1 cellular context compared by ENCODE assay signal in genomic region chr5:59061377-59061776, GRCh38.
TF ChIP-seq lines count a peak whose summit lies in the region.

No MANE protein-coding gene starts in this region.

TF ChIP-seq in HepG2, 621 proteins besides CTCF, POLR2A, EP300 and RAD21 (continued from another document and continues in another):
- TF ChIP-seq TIGD3 (CRISPR knock-in tag; IDR thresholded peaks at IDR 0.05; ENCODE audit: borderline replicate concordance) (no peak), FOXC1 (CRISPR knock-in tag; IDR thresholded peaks at IDR 0.05; ENCODE audit: borderline replicate concordance) (no peak), ATF7 (IDR thresholded peaks at IDR 0.05) (no peak), ATF7 (CRISPR knock-in tag; IDR thresholded peaks at IDR 0.05) (no peak), ZNF773 (CRISPR knock-in tag; IDR thresholded peaks at IDR 0.05; ENCODE audit: borderline replicate concordance) (no peak), TAF1 (CRISPR knock-in tag; IDR thresholded peaks at IDR 0.05) (no peak), ZNF354B (CRISPR knock-in tag; IDR thresholded peaks at IDR 0.05) (no peak), NFE2 (CRISPR knock-in tag; IDR thresholded peaks at IDR 0.05) (peak; percentile 87), ZNF263 (CRISPR knock-in tag; IDR thresholded peaks at IDR 0.05) (peak; percentile 36; the same call in 1 of the 2 replicates), SP1 (IDR thresholded peaks at IDR 0.05) (no peak), SP1 (CRISPR knock-in tag; IDR thresholded peaks at IDR 0.05) (no peak), ERF (CRISPR knock-in tag; IDR thresholded peaks at IDR 0.05) (no peak), KDM6A (CRISPR knock-in tag; IDR thresholded peaks at IDR 0.05; ENCODE audit: low read depth) (no peak), ZNF839 (CRISPR knock-in tag; IDR thresholded peaks at IDR 0.05; ENCODE audit: borderline replicate concordance) (no peak), ZNF746 (CRISPR knock-in tag; IDR thresholded peaks at IDR 0.05) (no peak), IKZF1 (IDR thresholded peaks at IDR 0.05) (no peak), SOX13 (IDR thresholded peaks at IDR 0.05) (no peak), SOX13 (CRISPR knock-in tag; conservative IDR thresholded peaks at IDR 0.05 in 1 of 2, IDR thresholded peaks at IDR 0.05 in 1 of 2) (peak in 1 of 2 experiments; percentile 52; a peak in 1 of 4 replicates), SALL2 (CRISPR knock-in tag; IDR thresholded peaks at IDR 0.05) (no peak), ETV5 (CRISPR knock-in tag; IDR thresholded peaks at IDR 0.05; ENCODE audit: borderline replicate concordance) (peak; percentile 27; the same call in 1 of the 2 replicates), GLI4 (CRISPR knock-in tag; IDR thresholded peaks at IDR 0.05; ENCODE audit: borderline replicate concordance) (no peak), ZNF564 (CRISPR knock-in tag; IDR thresholded peaks at IDR 0.05) (no peak), ZNF430 (CRISPR knock-in tag; IDR thresholded peaks at IDR 0.05) (no peak), ETV6 (CRISPR knock-in tag; conservative IDR thresholded peaks at IDR 0.05) (no peak), MATR3 (CRISPR knock-in tag; IDR thresholded peaks at IDR 0.05) (no peak), ZFP36L2 (CRISPR knock-in tag; IDR thresholded peaks at IDR 0.05) (no peak), ZBTB25 (CRISPR knock-in tag; IDR thresholded peaks at IDR 0.05) (no peak), NFAT5 (CRISPR knock-in tag; IDR thresholded peaks at IDR 0.05) (no peak), ZNF605 (CRISPR knock-in tag; IDR thresholded peaks at IDR 0.05) (no peak), KLF6 (CRISPR knock-in tag; IDR thresholded peaks at IDR 0.05) (no peak), ZNF468 (CRISPR knock-in tag; IDR thresholded peaks at IDR 0.05) (no peak), ELK4 (CRISPR knock-in tag; IDR thresholded peaks at IDR 0.05; ENCODE audit: borderline replicate concordance) (no peak), ZNF577 (CRISPR knock-in tag; IDR thresholded peaks at IDR 0.05; ENCODE audit: borderline replicate concordance, low read depth) (no peak), ZNF382 (CRISPR knock-in tag; IDR thresholded peaks at IDR 0.05; ENCODE audit: borderline replicate concordance) (no peak), ZNF124 (CRISPR knock-in tag; IDR thresholded peaks at IDR 0.05) (no peak), NFKB2 (CRISPR knock-in tag; IDR thresholded peaks at IDR 0.05; ENCODE audit: borderline replicate concordance) (no peak), FOXK1 (CRISPR knock-in tag; IDR thresholded peaks at IDR 0.05; ENCODE audit: borderline replicate concordance, low read depth) (peak; percentile 45; the same call in 1 of the 2 replicates), RARA (CRISPR knock-in tag; IDR thresholded peaks at IDR 0.05) (peak; percentile 56), HNF4A (CRISPR knock-in tag; IDR thresholded peaks at IDR 0.05) (no peak), FIP1L1 (IDR thresholded peaks at IDR 0.05; ENCODE audit: borderline replicate concordance, insufficient read depth, low read depth, low read length) (no peak), STAT5B (CRISPR knock-in tag; IDR thresholded peaks at IDR 0.05) (no peak)
- TF ChIP-seq, protein P1, sequence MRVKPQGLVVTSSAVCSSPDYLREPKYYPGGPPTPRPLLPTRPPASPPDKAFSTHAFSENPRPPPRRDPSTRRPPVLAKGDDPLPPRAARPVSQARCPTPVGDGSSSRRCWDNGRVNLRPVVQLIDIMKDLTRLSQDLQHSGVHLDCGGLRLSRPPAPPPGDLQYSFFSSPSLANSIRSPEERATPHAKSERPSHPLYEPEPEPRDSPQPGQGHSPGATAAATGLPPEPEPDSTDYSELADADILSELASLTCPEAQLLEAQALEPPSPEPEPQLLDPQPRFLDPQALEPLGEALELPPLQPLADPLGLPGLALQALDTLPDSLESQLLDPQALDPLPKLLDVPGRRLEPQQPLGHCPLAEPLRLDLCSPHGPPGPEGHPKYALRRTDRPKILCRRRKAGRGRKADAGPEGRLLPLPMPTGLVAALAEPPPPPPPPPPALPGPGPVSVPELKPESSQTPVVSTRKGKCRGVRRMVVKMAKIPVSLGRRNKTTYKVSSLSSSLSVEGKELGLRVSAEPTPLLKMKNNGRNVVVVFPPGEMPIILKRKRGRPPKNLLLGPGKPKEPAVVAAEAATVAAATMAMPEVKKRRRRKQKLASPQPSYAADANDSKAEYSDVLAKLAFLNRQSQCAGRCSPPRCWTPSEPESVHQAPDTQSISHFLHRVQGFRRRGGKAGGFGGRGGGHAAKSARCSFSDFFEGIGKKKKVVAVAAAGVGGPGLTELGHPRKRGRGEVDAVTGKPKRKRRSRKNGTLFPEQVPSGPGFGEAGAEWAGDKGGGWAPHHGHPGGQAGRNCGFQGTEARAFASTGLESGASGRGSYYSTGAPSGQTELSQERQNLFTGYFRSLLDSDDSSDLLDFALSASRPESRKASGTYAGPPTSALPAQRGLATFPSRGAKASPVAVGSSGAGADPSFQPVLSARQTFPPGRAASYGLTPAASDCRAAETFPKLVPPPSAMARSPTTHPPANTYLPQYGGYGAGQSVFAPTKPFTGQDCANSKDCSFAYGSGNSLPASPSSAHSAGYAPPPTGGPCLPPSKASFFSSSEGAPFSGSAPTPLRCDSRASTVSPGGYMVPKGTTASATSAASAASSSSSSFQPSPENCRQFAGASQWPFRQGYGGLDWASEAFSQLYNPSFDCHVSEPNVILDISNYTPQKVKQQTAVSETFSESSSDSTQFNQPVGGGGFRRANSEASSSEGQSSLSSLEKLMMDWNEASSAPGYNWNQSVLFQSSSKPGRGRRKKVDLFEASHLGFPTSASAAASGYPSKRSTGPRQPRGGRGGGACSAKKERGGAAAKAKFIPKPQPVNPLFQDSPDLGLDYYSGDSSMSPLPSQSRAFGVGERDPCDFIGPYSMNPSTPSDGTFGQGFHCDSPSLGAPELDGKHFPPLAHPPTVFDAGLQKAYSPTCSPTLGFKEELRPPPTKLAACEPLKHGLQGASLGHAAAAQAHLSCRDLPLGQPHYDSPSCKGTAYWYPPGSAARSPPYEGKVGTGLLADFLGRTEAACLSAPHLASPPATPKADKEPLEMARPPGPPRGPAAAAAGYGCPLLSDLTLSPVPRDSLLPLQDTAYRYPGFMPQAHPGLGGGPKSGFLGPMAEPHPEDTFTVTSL (CRISPR knock-in tag; IDR thresholded peaks at IDR 0.05; ENCODE audit: borderline replicate concordance): peak; percentile 71; the same call in 1 of the 2 replicates
- TF ChIP-seq, protein P2, sequence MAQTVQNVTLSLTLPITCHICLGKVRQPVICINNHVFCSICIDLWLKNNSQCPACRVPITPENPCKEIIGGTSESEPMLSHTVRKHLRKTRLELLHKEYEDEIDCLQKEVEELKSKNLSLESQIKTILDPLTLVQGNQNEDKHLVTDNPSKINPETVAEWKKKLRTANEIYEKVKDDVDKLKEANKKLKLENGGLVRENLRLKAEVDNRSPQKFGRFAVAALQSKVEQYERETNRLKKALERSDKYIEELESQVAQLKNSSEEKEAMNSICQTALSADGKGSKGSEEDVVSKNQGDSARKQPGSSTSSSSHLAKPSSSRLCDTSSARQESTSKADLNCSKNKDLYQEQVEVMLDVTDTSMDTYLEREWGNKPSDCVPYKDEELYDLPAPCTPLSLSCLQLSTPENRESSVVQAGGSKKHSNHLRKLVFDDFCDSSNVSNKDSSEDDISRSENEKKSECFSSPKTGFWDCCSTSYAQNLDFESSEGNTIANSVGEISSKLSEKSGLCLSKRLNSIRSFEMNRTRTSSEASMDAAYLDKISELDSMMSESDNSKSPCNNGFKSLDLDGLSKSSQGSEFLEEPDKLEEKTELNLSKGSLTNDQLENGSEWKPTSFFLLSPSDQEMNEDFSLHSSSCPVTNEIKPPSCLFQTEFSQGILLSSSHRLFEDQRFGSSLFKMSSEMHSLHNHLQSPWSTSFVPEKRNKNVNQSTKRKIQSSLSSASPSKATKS (CRISPR knock-in tag; IDR thresholded peaks at IDR 0.05): no peak
- TF ChIP-seq, protein P3, sequence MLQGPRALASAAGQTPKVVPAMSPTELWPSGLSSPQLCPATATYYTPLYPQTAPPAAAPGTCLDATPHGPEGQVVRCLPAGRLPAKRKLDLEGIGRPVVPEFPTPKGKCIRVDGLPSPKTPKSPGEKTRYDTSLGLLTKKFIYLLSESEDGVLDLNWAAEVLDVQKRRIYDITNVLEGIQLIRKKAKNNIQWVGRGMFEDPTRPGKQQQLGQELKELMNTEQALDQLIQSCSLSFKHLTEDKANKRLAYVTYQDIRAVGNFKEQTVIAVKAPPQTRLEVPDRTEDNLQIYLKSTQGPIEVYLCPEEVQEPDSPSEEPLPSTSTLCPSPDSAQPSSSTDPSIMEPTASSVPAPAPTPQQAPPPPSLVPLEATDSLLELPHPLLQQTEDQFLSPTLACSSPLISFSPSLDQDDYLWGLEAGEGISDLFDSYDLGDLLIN (CRISPR knock-in tag; IDR thresholded peaks at IDR 0.05; ENCODE audit: borderline replicate concordance): no peak
- TF ChIP-seq, protein P4, sequence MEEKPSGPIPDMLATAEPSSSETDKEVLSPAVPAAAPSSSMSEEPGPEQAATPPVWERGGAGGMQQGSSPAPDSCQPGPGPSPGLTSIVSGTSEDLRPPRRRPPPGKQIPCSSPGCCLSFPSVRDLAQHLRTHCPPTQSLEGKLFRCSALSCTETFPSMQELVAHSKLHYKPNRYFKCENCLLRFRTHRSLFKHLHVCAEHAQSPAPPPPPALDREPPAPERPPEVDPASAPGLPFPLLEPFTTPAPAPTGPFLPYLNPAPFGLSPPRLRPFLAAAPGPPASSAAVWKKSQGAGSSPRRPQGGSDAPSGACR (CRISPR knock-in tag; IDR thresholded peaks at IDR 0.05): no peak
- TF ChIP-seq, protein P5, sequence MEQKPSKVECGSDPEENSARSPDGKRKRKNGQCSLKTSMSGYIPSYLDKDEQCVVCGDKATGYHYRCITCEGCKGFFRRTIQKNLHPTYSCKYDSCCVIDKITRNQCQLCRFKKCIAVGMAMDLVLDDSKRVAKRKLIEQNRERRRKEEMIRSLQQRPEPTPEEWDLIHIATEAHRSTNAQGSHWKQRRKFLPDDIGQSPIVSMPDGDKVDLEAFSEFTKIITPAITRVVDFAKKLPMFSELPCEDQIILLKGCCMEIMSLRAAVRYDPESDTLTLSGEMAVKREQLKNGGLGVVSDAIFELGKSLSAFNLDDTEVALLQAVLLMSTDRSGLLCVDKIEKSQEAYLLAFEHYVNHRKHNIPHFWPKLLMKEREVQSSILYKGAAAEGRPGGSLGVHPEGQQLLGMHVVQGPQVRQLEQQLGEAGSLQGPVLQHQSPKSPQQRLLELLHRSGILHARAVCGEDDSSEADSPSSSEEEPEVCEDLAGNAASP (CRISPR knock-in tag; IDR thresholded peaks at IDR 0.05; ENCODE audit: borderline replicate concordance): no peak
